14 cellular contexts compared by ENCODE assay signal in genomic region chrX:6227445-6227820, GRCh38. TPM values are rescaled to one million over a fixed set of nuclear protein-coding genes. Genes with fewer than 3 reads are reported as not detected.
DNase-seq lines count a peak whose midpoint lies in the region; ATAC-seq and TF ChIP-seq lines count a peak whose summit lies in the region.
"Had no signal": no experiment of that assay in that cellular context is flagged by ENCODE, and none has a peak within 500 bp of the region (broad histone marks: within the 10 kb centered on the region; RNA-seq: fewer than 3 reads in every experiment).

No MANE protein-coding gene starts in this region.

- DNase-seq in NCI-H1417 (lab: John Stamatoyannopoulos, UW) (peak in 2 of 3 experiments; percentile 65 to 71), NCI-H1417 treated with DMSO at 0.1 percent for 48 hours (lab: John Stamatoyannopoulos, UW) (no peak), breast epithelium (ENCODE audit: low spot score in 2 of 2) (no peak), testis (no peak), right lobe of liver (no peak)
- DNase-seq: activated CD4-positive, alpha-beta T cell treated with anti-CD3 and anti-CD28 coated beads, Interleukin-2, amount 10 ng/mL, durations not matched to agents 7 days and 5 days; activated naive CD8-positive, alpha-beta T cell treated with anti-CD3 and anti-CD28 coated beads, Interleukin-2, amount 50 U/mL, for 24 hours; OCI-M1 had no signal

- H3K9me3 ChIP-seq in breast epithelium = no peaks in the 10 kb centered on the region
- no peaks in the 10 kb centered on the region for H3K9me3 ChIP-seq in mesodermal cell (ENCODE audit: control insufficient read depth, low read length)
- H3K9me3 ChIP-seq in testis = no peaks in the 10 kb centered on the region
- H3K9me3 ChIP-seq in right lobe of liver = no peaks in the 10 kb centered on the region

- H3K4me3 ChIP-seq in breast epithelium (peak overlapping the region in 2 of 3 donors; percentile 54 to 61), mesodermal cell (ENCODE audit: extremely low read depth, insufficient read depth, low read length, poor library complexity, severe bottlenecking) (peak overlapping the region; percentile 56), testis (peak overlapping the region; percentile 39 to 59), right lobe of liver (no peak overlapping the region)

- no peak overlapping the region for H3K27ac ChIP-seq in breast epithelium
- no peak overlapping the region for H3K27ac ChIP-seq in mesodermal cell (ENCODE audit: low read depth, low read length, severe bottlenecking)
- H3K27ac ChIP-seq in testis = no peak overlapping the region
- no peak overlapping the region for H3K27ac ChIP-seq in right lobe of liver
- H3K27ac ChIP-seq: 22Rv1 had no signal

- ATAC-seq in HG02938 (IDR thresholded peaks at IDR 0.05; ENCODE audit: unreplicated experiment) = no peak
- ATAC-seq in HG03354 (IDR thresholded peaks at IDR 0.05; ENCODE audit: poor library complexity, severe bottlenecking, unreplicated experiment) = no peak
- ATAC-seq in right lobe of liver = no peak
- ATAC-seq: activated naive CD8-positive, alpha-beta T cell treated with anti-CD3 and anti-CD28 coated beads, Interleukin-2, amount 50 U/mL, for 24 hours; HepG2 had no signal

- intact Hi-C loops in breast epithelium (cut with DNase I; ENCODE audit: low total_unique reads) (no loop called here), testis (cut with DNase I; ENCODE audit: low total_unique reads) (no loop called here), right lobe of liver (cut with DNase I) (no loop called here)

- TF ChIP-seq POLR2A in breast epithelium (IDR thresholded peaks at IDR 0.05) (no peak), testis (IDR thresholded peaks at IDR 0.05) (no peak), right lobe of liver (IDR thresholded peaks at IDR 0.05) (no peak)

- H3K4me1 ChIP-seq in breast epithelium (peaks cover 0 to 6% of the 10 kb centered on the region in 2 donors), mesodermal cell (ENCODE audit: control insufficient read depth, insufficient read depth, low read length, poor library complexity, severe bottlenecking) (peaks cover 10% of the 10 kb centered on the region), testis (no peaks in the 10 kb centered on the region), right lobe of liver (no peaks in the 10 kb centered on the region)

- TF ChIP-seq CTCF in breast epithelium (IDR thresholded peaks at IDR 0.05) (no peak), testis (IDR thresholded peaks at IDR 0.05) (no peak), right lobe of liver (IDR thresholded peaks at IDR 0.05) (no peak)

- 0% methylated on average over 6 to 9 of the region's 26 CpGs for WGBS in mesodermal cell (ENCODE audit: insufficient coverage in 2 of 2), 2 experiments
- 0% methylated on average over 6 to 24 of the region's 26 CpGs for WGBS in testis, 2 donors
- WGBS in right lobe of liver (ENCODE audit: insufficient coverage, low coverage, low lambda C conversion rate, missing lambda C conversion rate) = 2% methylated on average over 20 of the region's 26 CpGs

- peaks cover 0 to 36% of the 10 kb centered on the region in 2 donors for H3K27me3 ChIP-seq in breast epithelium
- no peaks in the 10 kb centered on the region for H3K27me3 ChIP-seq in testis
- H3K27me3 ChIP-seq in right lobe of liver = peaks cover 0 to 14% of the 10 kb centered on the region in 2 donors

- H3K36me3 ChIP-seq in breast epithelium = no peaks in the 10 kb centered on the region
- H3K36me3 ChIP-seq in mesodermal cell (ENCODE audit: control insufficient read depth, insufficient read depth, low read length) = no peaks in the 10 kb centered on the region
- no peaks in the 10 kb centered on the region for H3K36me3 ChIP-seq in testis (ENCODE audit: low read depth, missing control alignments)
- H3K36me3 ChIP-seq in right lobe of liver = no peaks in the 10 kb centered on the region

RNA-seq across cellular contexts. Expression of gene NLGN4X, which starts 1.2 kb away (rescaled TPM):
- 1 to 10 TPM in 2 of 3 donors, under 1 TPM in 1; 0.64 to 8.6 (median 2.0) TPM for total RNA-seq in breast epithelium
- polyA plus RNA-seq in mesodermal cell (2013, experiment 1 of 2) = 8.9 TPM
- 8.7 TPM for polyA plus RNA-seq in mesodermal cell (2013, experiment 2 of 2)
- 10 to 100 TPM; 10.4 to 15.9 TPM for total RNA-seq in testis
- 3.6 TPM for polyA plus RNA-seq in testis (ENCODE audit: insufficient read depth, low read depth, low replicate concordance)
- 1 to 10 TPM in 4 of 6 experiments, under 1 TPM in 2; 0.51 to 1.5 (median 1.1) TPM for total RNA-seq in right lobe of liver
- total RNA-seq: fibroblast of lung, HepG2 had no signal
- polyA plus RNA-seq: HepG2 had no signal

Comparison
In these comparisons a context has a peak if more than half of its experiments do, and no peak if none do; other contexts are left out.
1. DNase-seq: peak in NCI-H1417 (2 of 3); none in NCI-H1417 treated with DMSO at 0.1 percent for 48 hours (single experiment), breast epithelium (0 of 2), testis (single experiment) and right lobe of liver (0 of 3).
2. H3K4me3 ChIP-seq: peak in breast epithelium (2 of 3), mesodermal cell (single experiment) and testis (2 of 2); none in right lobe of liver (0 of 3).